In genomic region chr1:164726235-164726634, GRCh38 we compare ENCODE assay signal across 17 cellular contexts.
DNase-seq lines count a peak whose midpoint lies in the region; ATAC-seq, FAIRE-seq and TF ChIP-seq lines count a peak whose summit lies in the region.
"Had no signal": no experiment of that assay in that cellular context is flagged by ENCODE, and none has a peak within 500 bp of the region (broad histone marks: within the 10 kb centered on the region; RNA-seq: fewer than 3 reads in every experiment).

No MANE protein-coding gene starts in this region.

- TF ChIP-seq EP300 in K562 (IDR thresholded peaks at IDR 0.05; ENCODE audit: low read length), result no peak

- H3K79me2 ChIP-seq in K562 (ENCODE audit: control insufficient read depth, insufficient read depth, low read length), result no peaks in the 10 kb centered on the region

- no peaks in the 10 kb centered on the region for H3K36me3 ChIP-seq in K562 (ENCODE audit: control insufficient read depth, insufficient read depth, low read length)
- H3K36me3 ChIP-seq: transverse colon had no signal

- H4K20me1 ChIP-seq in K562 (replicated peaks; ENCODE audit: control insufficient read depth, insufficient read depth, low read length), result no peaks in the 10 kb centered on the region

- FAIRE-seq in K562 (lab: Jason Lieb, UNC), result no peak
- FAIRE-seq: GM12892 had no signal

- no peak overlapping the region for H2AFZ ChIP-seq in K562 (ENCODE audit: low read depth, low read length)

- H3K9me3 Mint-ChIP-seq in HFFc6, result no peaks in the 10 kb centered on the region

- BruUV-seq in K562 (replicated peaks; lab: Mats Ljungman, UMichigan), result no TSS peak

- no peak overlapping the region for H3K4me2 ChIP-seq in K562 (ENCODE audit: insufficient read depth, low read length)
- H3K4me2 ChIP-seq: BLaER1 treated with 17β-estradiol and CSF1 and Interleukin-3, amounts not matched to agents 10 nM and 100 nM had no signal

- peaks cover 2% of the 10 kb centered on the region; the same call in 1 of the 2 replicates for H3K27me3 Mint-ChIP-seq in HFFc6 (ENCODE audit: insufficient read depth)

- in situ Hi-C loops in K562 (cut with MboI), result no loop called here

- TF ChIP-seq POLR2A in K562 (conservative IDR thresholded peaks at IDR 0.05), result no peak

- peaks cover 11% of the 10 kb centered on the region for H3K36me3 Mint-ChIP-seq in HFFc6 (ENCODE audit: low read depth)

- TF ChIP-seq CTCF in AG04450 (IDR thresholded peaks at IDR 0.05; ENCODE audit: low read depth, low read length) (no peak), HFFc6 (IDR thresholded peaks at IDR 0.05) (no peak), K562 (IDR thresholded peaks at IDR 0.05 in 2 of 3, conservative IDR thresholded peaks at IDR 0.05 in 1 of 3; ENCODE audit: insufficient read depth in 2 of 3, low read depth in 1 of 3, low read length in 3 of 3) (no peak)

- peak overlapping the region; percentile 72 for H3K27ac Mint-ChIP-seq in HFFc6
- H3K27ac Mint-ChIP-seq: activated T-cell treated with anti-CD3 and anti-CD28 coated beads, Interleukin-2, amount 50 U/mL, for 72 hours had no signal

- DNase-seq in AG04450 (ENCODE audit: low read depth, low spot score), result peak; percentile 85
- peak; percentile 95 for DNase-seq in HFFc6
- DNase-seq in K562 (ENCODE audit: extremely low read depth in 1 of 4, low spot score in 3 of 4), result no peak
- DNase-seq in iris pigment epithelial cell (ENCODE audit: low read depth), result peak; percentile 97
- no peak for DNase-seq in stimulated activated naive CD8-positive, alpha-beta T cell treated with anti-CD3 and anti-CD28 coated beads, Interleukin-15, Interleukin-2, amounts not matched to agents 100 U/mL and 50 U/mL, for 24 hours
- DNase-seq in activated effector memory CD4-positive, alpha-beta T cell treated with anti-CD3 and anti-CD28 coated beads, Interleukin-2, amount 50 U/mL, for 16 hours, result no peak
- DNase-seq in NCI-H446 treated with DMSO at 0.1 percent for 48 hours (lab: John Stamatoyannopoulos, UW), result no peak
- DNase-seq: activated T-cell treated with anti-CD3 and anti-CD28 coated beads, Interleukin-2, amount 50 U/mL, for 72 hours; amygdala; DND-41; NCI-H1417 treated with DMSO at 0.1 percent for 48 hours; NCI-H526 treated with DMSO at 0.1 percent for 48 hours; SIG-M5; transverse colon had no signal

- peaks cover 0 to 10% of the 10 kb centered on the region in 2 experiments; a peak in 2 of 5 replicates for H3K4me1 ChIP-seq in K562 (replicated peaks in 1 of 2; ENCODE audit: control insufficient read depth in 2 of 2, insufficient read depth in 2 of 2, low read length in 2 of 2)

- H3K27me3 ChIP-seq in AG04450 (ENCODE audit: control insufficient read depth, insufficient read depth, low read length), result no peaks in the 10 kb centered on the region
- H3K27me3 ChIP-seq in K562 (ENCODE audit: control insufficient read depth in 2 of 2, insufficient read depth in 2 of 2, low read length in 2 of 2), result no peaks in the 10 kb centered on the region
- H3K27me3 ChIP-seq: transverse colon had no signal

- H3K9me3 ChIP-seq in AG04450 (ENCODE audit: control insufficient read depth, insufficient read depth, low read length) (no peaks in the 10 kb centered on the region), K562 (replicated peaks; ENCODE audit: control insufficient read depth, insufficient read depth, low read depth, low read length) (0 out of 2 replicates have a peak, but pooled peaks cover 2% of the 10 kb centered on the region)
- H3K9me3 ChIP-seq: transverse colon had no signal

- CTCF ChIA-PET in AG04450 (lab: Charles Lee), result interaction anchor here (1.0 to 1.6 kb wide), 2 partner anchors 61 to 101 kb away, joined by 5 to 10 read pairs; no protein-coding TSS in a partner anchor
- CTCF ChIA-PET in K562 (lab: Yijun Ruan, JAX; ENCODE audit: low intra/inter-chr PET ratio), result no interaction called here

- POLR2A ChIA-PET in AG04450 (lab: Yijun Ruan, JAX), result interaction anchor here (0.9 kb wide), 1 partner anchor 22 kb away, joined by 3 read pairs; no protein-coding TSS in a partner anchor
- POLR2A ChIA-PET in K562 (lab: Yijun Ruan, JAX), result interaction anchor here (1.0 to 1.4 kb wide), 2 partner anchors 9 to 14 kb away, joined by 5 to 6 read pairs; no protein-coding TSS in a partner anchor

- no peak overlapping the region for H3K9ac ChIP-seq in K562 (ENCODE audit: insufficient read depth in 1 of 2, low read depth in 2 of 2, low read length in 2 of 2)
- H3K9ac ChIP-seq: BLaER1 treated with 17β-estradiol and CSF1 and Interleukin-3, amounts not matched to agents 10 nM and 100 nM had no signal

- peaks cover 63% of the 10 kb centered on the region for H3K4me1 Mint-ChIP-seq in HFFc6 (ENCODE audit: low read depth)

- 28% methylated on average over 2 of the region's 2 CpGs for WGBS in K562 (ENCODE audit: insufficient coverage, low coverage, missing lambda C conversion rate)

- no peaks in the 10 kb centered on the region for H3K9me1 ChIP-seq in K562 (ENCODE audit: control insufficient read depth, insufficient read depth, low read length)

- ATAC-seq in K562, result no peak
- ATAC-seq in HG03025 (IDR thresholded peaks at IDR 0.05; ENCODE audit: low FRiP score, unreplicated experiment), result no peak
- ATAC-seq in stimulated activated naive CD8-positive, alpha-beta T cell treated with anti-CD3 and anti-CD28 coated beads, Interleukin-15, Interleukin-2, amounts not matched to agents 100 U/mL and 50 U/mL, for 24 hours, result no peak
- ATAC-seq: activated T-cell treated with anti-CD3 and anti-CD28 coated beads, Interleukin-2, amount 50 U/mL, for 72 hours had no signal

- intact Hi-C loops in K562 (cut with micrococcal nuclease), result no loop called here

- no peak for TF ChIP-seq RAD21 in K562 (CRISPR knock-in tag; conservative IDR thresholded peaks at IDR 0.05 in 1 of 2, IDR thresholded peaks at IDR 0.05 in 1 of 2)

- H3K27ac ChIP-seq in AG04450 (ENCODE audit: low read depth, low read length) (no peak overlapping the region), K562 (ENCODE audit: extremely low read depth, low read depth, low read length) (no peak overlapping the region)
- H3K27ac ChIP-seq: BLaER1 treated with 17β-estradiol and CSF1 and Interleukin-3, amounts not matched to agents 10 nM and 100 nM had no signal

- no peak overlapping the region for H3K4me3 ChIP-seq in AG04450 (ENCODE audit: low read depth, low read length)
- no peak overlapping the region for H3K4me3 ChIP-seq in K562
- H3K4me3 ChIP-seq: BLaER1 treated with 17β-estradiol and CSF1 and Interleukin-3, amounts not matched to agents 10 nM and 100 nM; transverse colon had no signal

- peak overlapping the region; percentile 67 for H3K4me3 Mint-ChIP-seq in HFFc6
- H3K4me3 Mint-ChIP-seq: activated T-cell treated with anti-CD3 and anti-CD28 coated beads, Interleukin-2, amount 50 U/mL, for 72 hours had no signal

TF ChIP-seq in K562, 482 proteins besides CTCF, POLR2A, EP300 and RAD21:
- TF ChIP-seq RAD51 (IDR thresholded peaks at IDR 0.05; ENCODE audit: borderline replicate concordance, low read depth) (0 out of 2 replicates have a peak, but pooled peaks have one; percentile 8), STAT5B (CRISPR knock-in tag; IDR thresholded peaks at IDR 0.05) (no peak), ZNF140 (CRISPR knock-in tag; IDR thresholded peaks at IDR 0.05) (no peak)

Comparison
In these comparisons a context has a peak if more than half of its experiments do, and no peak if none do; other contexts are left out.
1. DNase-seq: peak in AG04450 (single experiment), HFFc6 (single experiment) and iris pigment epithelial cell (single experiment); none in K562 (0 of 4), stimulated activated naive CD8-positive, alpha-beta T cell treated with anti-CD3 and anti-CD28 coated beads, Interleukin-15, Interleukin-2, amounts not matched to agents 100 U/mL and 50 U/mL, for 24 hours (single experiment), activated effector memory CD4-positive, alpha-beta T cell treated with anti-CD3 and anti-CD28 coated beads, Interleukin-2, amount 50 U/mL, for 16 hours (single experiment) and NCI-H446 treated with DMSO at 0.1 percent for 48 hours (single experiment).